8 cellular contexts compared by ENCODE assay signal in genomic region chr2:190996338-190996946, GRCh38. TPM values are rescaled to one million over a fixed set of nuclear protein-coding genes. Genes with fewer than 3 reads are reported as not detected.
DNase-seq lines count a peak whose midpoint lies in the region; ATAC-seq and TF ChIP-seq lines count a peak whose summit lies in the region.

No MANE protein-coding gene starts in this region.

- no peaks in the 10 kb centered on the region for H3F3A ChIP-seq in Loucy (ENCODE audit: low read depth)

- intact Hi-C loops in tibial artery (cut with DNase I; ENCODE audit: low total_unique reads), result no loop called here

- peaks cover 57 to 90% of the 10 kb centered on the region in 2 donors for H3K36me3 Mint-ChIP-seq in activated naive CD4-positive, alpha-beta T cell treated with anti-CD3 and anti-CD28 coated beads, Interleukin-2, amount 50 U/mL, for 72 hours

- POLR2A ChIA-PET in GM10248 (lab: Yijun Ruan, JAX), result no interaction called here

- H3K4me3 ChIP-seq in Loucy (ENCODE audit: low read length, poor library complexity, severe bottlenecking), result no peak overlapping the region
- H3K4me3 ChIP-seq in right atrium auricular region, result no peak overlapping the region
- H3K4me3 ChIP-seq in tibial artery, result no peak overlapping the region

- ATAC-seq in activated naive CD4-positive, alpha-beta T cell treated with anti-CD3 and anti-CD28 coated beads, Interleukin-2, amount 50 U/mL, for 72 hours, result peak in 1 of 2 donors; percentile 29
- ATAC-seq in GM19023 (IDR thresholded peaks at IDR 0.05; ENCODE audit: unreplicated experiment), result no peak

- H3K36me3 ChIP-seq in Loucy (ENCODE audit: insufficient read depth, low read length), result peaks cover 88% of the 10 kb centered on the region; the same call in 1 of the 2 replicates
- peaks cover 89% of the 10 kb centered on the region for H3K36me3 ChIP-seq in right atrium auricular region
- H3K36me3 ChIP-seq in tibial artery, result peaks cover 77 to 96% (median 88%) of the 10 kb centered on the region in 3 donors

- H3K9me3 ChIP-seq in Loucy (ENCODE audit: insufficient read depth, low read depth, low read length) (no peaks in the 10 kb centered on the region), right atrium auricular region (no peaks in the 10 kb centered on the region), tibial artery (no peaks in the 10 kb centered on the region)

- H3K79me2 ChIP-seq in Loucy (ENCODE audit: insufficient read depth, low read length), result no peaks in the 10 kb centered on the region

- H3K27ac ChIP-seq in right atrium auricular region, result no peak overlapping the region
- H3K27ac ChIP-seq in tibial artery, result no peak overlapping the region

- H3K4me1 ChIP-seq in Loucy (ENCODE audit: insufficient read depth, low read length, poor library complexity, severe bottlenecking) (no peaks in the 10 kb centered on the region), right atrium auricular region (no peaks in the 10 kb centered on the region), tibial artery (no peaks in the 10 kb centered on the region)

- H3K27me3 ChIP-seq in Loucy (ENCODE audit: insufficient read depth, low read length, poor library complexity, severe bottlenecking) (no peaks in the 10 kb centered on the region), right atrium auricular region (no peaks in the 10 kb centered on the region), tibial artery (no peaks in the 10 kb centered on the region)

- H3K27ac Mint-ChIP-seq in activated naive CD4-positive, alpha-beta T cell treated with anti-CD3 and anti-CD28 coated beads, Interleukin-2, amount 50 U/mL, for 72 hours, result peak overlapping the region; percentile 80 to 98

- CTCF ChIA-PET in GM10248 (lab: Yijun Ruan, JAX), result interaction anchor here (1.1 to 1.4 kb wide), 2 partner anchors 9 to 33 kb away, joined by 3 to 5 read pairs; no protein-coding TSS in a partner anchor

- no peak overlapping the region for H3K4me2 ChIP-seq in Loucy (ENCODE audit: low read depth, low read length, poor library complexity, severe bottlenecking)

- no peaks in the 10 kb centered on the region for H4K20me1 ChIP-seq in Loucy (ENCODE audit: insufficient read depth, low read length, poor library complexity, severe bottlenecking)

- H2AFZ ChIP-seq in Loucy (ENCODE audit: low read length), result no peak overlapping the region

- peaks cover 14 to 16% of the 10 kb centered on the region in 2 donors for H3K9me3 Mint-ChIP-seq in activated naive CD4-positive, alpha-beta T cell treated with anti-CD3 and anti-CD28 coated beads, Interleukin-2, amount 50 U/mL, for 72 hours

- peak; percentile 67 for DNase-seq in AG08395 (ENCODE audit: low spot score)
- DNase-seq in GM10248 (ENCODE audit: extremely low spot score), result no peak
- no peak for DNase-seq in activated naive CD4-positive, alpha-beta T cell treated with anti-CD3 and anti-CD28 coated beads, Interleukin-2, amount 50 U/mL, for 72 hours (ENCODE audit: low spot score in 2 of 2)
- no peak for DNase-seq in right atrium auricular region (ENCODE audit: low spot score)
- DNase-seq in tibial artery, result no peak
- DNase-seq in hypothalamus (lab: John Stamatoyannopoulos, UW), result no peak

- H3K9ac ChIP-seq in Loucy (ENCODE audit: low read depth, low read length, poor library complexity, severe bottlenecking), result no peak overlapping the region

- peak; percentile 34 for TF ChIP-seq CTCF in GM10248 (IDR thresholded peaks at IDR 0.05; ENCODE audit: control extremely low read depth, extremely low read depth, low read depth, missing control alignments)
- peak; percentile 94 for TF ChIP-seq CTCF in Loucy (conservative IDR thresholded peaks at IDR 0.05; ENCODE audit: low read length)
- peak; percentile 34 to 69 for TF ChIP-seq CTCF in right atrium auricular region (IDR thresholded peaks at IDR 0.05)
- TF ChIP-seq CTCF in tibial artery (IDR thresholded peaks at IDR 0.05), result peak; percentile 25 to 44

- H3K9me2 ChIP-seq in Loucy (replicated peaks; ENCODE audit: low read depth, low read length), result no peaks in the 10 kb centered on the region

RNA-seq across cellular contexts. Expression of gene STAT1, which starts 17.5 kb away (rescaled TPM):
- 100 to 1,000 TPM; 230 to 510 TPM for total RNA-seq in activated naive CD4-positive, alpha-beta T cell treated with anti-CD3 and anti-CD28 coated beads, Interleukin-2, amount 50 U/mL, for 72 hours
- 10 to 100 TPM; 34.8 to 36.6 TPM for total RNA-seq in right atrium auricular region

Comparison
In these comparisons a context has a peak if more than half of its experiments do, and no peak if none do; other contexts are left out.
1. CTCF ChIP-seq: peak in every context shown above with its lines; median percentile 94 in Loucy; 52 in right atrium auricular region; 34 in tibial artery; 34 in GM10248.
2. RNA of gene STAT1, which starts 17.5 kb away (total RNA-seq): 230 to 510 TPM in activated naive CD4-positive, alpha-beta T cell treated with anti-CD3 and anti-CD28 coated beads, Interleukin-2, amount 50 U/mL, for 72 hours; 34.8 to 36.6 TPM in right atrium auricular region; every median in the first group is over 4 times any median in the second.